Comparison of ENCODE assay signal across 8 cellular contexts in genomic region chrX:110317079-110317819, GRCh38. TPM values are rescaled to one million over a fixed set of nuclear protein-coding genes. Genes with fewer than 3 reads are reported as not detected.
DNase-seq lines count a peak whose midpoint lies in the region; ATAC-seq, FAIRE-seq and TF ChIP-seq lines count a peak whose summit lies in the region.

No MANE protein-coding gene starts in this region.

- H3K9me3 ChIP-seq in SU-DHL-6 (ENCODE audit: insufficient read depth, low read length) (no peaks in the 10 kb centered on the region), iPS-18c (ENCODE audit: control insufficient read depth, insufficient read depth, low read length) (no peaks in the 10 kb centered on the region), small intestine (ENCODE audit: control insufficient read depth, low read depth) (no peaks in the 10 kb centered on the region)

- H2AFZ ChIP-seq in SU-DHL-6 (ENCODE audit: low read depth, low read length, severe bottlenecking) = peak overlapping the region; percentile 77

- no peak for TF ChIP-seq CTCF in SU-DHL-6 (IDR thresholded peaks at IDR 0.05; ENCODE audit: insufficient read depth, low read length, poor library complexity, severe bottlenecking)

- peak overlapping the region; percentile 65 for H3K4me2 ChIP-seq in SU-DHL-6 (ENCODE audit: low read depth, low read length, poor library complexity, severe bottlenecking)

- peaks cover 7% of the 10 kb centered on the region; the same call in 1 of the 2 replicates for H4K20me1 ChIP-seq in SU-DHL-6 (ENCODE audit: low read depth, low read length)

- no peaks in the 10 kb centered on the region for H3F3A ChIP-seq in SU-DHL-6 (ENCODE audit: insufficient read depth)

- H3K27me3 ChIP-seq in SU-DHL-6 (ENCODE audit: low read length) (no peaks in the 10 kb centered on the region), small intestine (ENCODE audit: control insufficient read depth in 2 of 2, insufficient read depth in 2 of 2, low read length in 2 of 2) (no peaks in the 10 kb centered on the region)

- H3K4me3 ChIP-seq in SU-DHL-6 (ENCODE audit: insufficient read depth, low read length, poor library complexity, severe bottlenecking) = peak overlapping the region; percentile 75
- peak overlapping the region; percentile 77 for H3K4me3 ChIP-seq in iPS-18c (ENCODE audit: insufficient read depth, low read depth, low read length)
- H3K4me3 ChIP-seq in small intestine (ENCODE audit: low read depth in 1 of 2, low read length in 2 of 2) = peak overlapping the region; percentile 71 to 82

- no peak for FAIRE-seq in small intestine (lab: Jason Lieb, UNC)

- WGBS in small intestine, 3 donors = 1 to 41% (median 7%) methylated on average over 26 to 40 of the region's 40 CpGs

- peaks cover 15% of the 10 kb centered on the region for H3K79me2 ChIP-seq in SU-DHL-6 (ENCODE audit: insufficient read depth, low read length)

- peak; percentile 33 to 52 for DNase-seq in NCI-H524 (lab: John Stamatoyannopoulos, UW)
- DNase-seq in NCI-H524 treated with DMSO at 0.1 percent for 48 hours (lab: John Stamatoyannopoulos, UW) = no peak
- DNase-seq in astrocyte of the hippocampus (ENCODE audit: low read depth, low spot score) = peak; percentile 32
- DNase-seq in small intestine = peak; percentile 20
- no peak for DNase-seq in NCI-H2107 treated with DMSO at 0.1 percent for 48 hours (lab: John Stamatoyannopoulos, UW; ENCODE audit: unreplicated experiment)

- H3K4me1 ChIP-seq in small intestine (ENCODE audit: control insufficient read depth in 2 of 2, insufficient read depth in 1 of 2, low read depth in 1 of 2, low read length in 1 of 2) = no peaks in the 10 kb centered on the region

- H3K36me3 ChIP-seq in SU-DHL-6 (ENCODE audit: low read length) (no peaks in the 10 kb centered on the region), small intestine (ENCODE audit: control insufficient read depth in 2 of 2, insufficient read depth in 2 of 2, low read length in 2 of 2) (no peaks in the 10 kb centered on the region)

- H3K9ac ChIP-seq in SU-DHL-6 (ENCODE audit: low read length) = peak overlapping the region; percentile 93

- H3K27ac ChIP-seq in SU-DHL-6 (ENCODE audit: low read depth, low read length) (peak overlapping the region; percentile 65), small intestine (ENCODE audit: low read depth in 1 of 2, low read length in 1 of 2) (peak overlapping the region; percentile 16 to 93)

- peak; percentile 19 for ATAC-seq in HG03025 (IDR thresholded peaks at IDR 0.05; ENCODE audit: low FRiP score, unreplicated experiment)

- no peaks in the 10 kb centered on the region for H3K9me2 ChIP-seq in SU-DHL-6 (replicated peaks; ENCODE audit: insufficient read depth, low read length)

RNA-seq across cellular contexts. Expression of gene AMMECR1, which starts 0.6 kb away (rescaled TPM):
- polyA plus RNA-seq in small intestine = 1 to 10 TPM; 2.2 to 4.9 (median 3.4) TPM

RNA-seq across cellular contexts. Expression of gene RTL9, which starts 41.4 kb away (rescaled TPM):
- under 1 TPM in 1 of 3 donors, not detected in 2; 0.04 TPM for polyA plus RNA-seq in small intestine

Comparison
In these comparisons a context has a peak if more than half of its experiments do, and no peak if none do; other contexts are left out.
1. DNase-seq: peak in NCI-H524 (2 of 2), astrocyte of the hippocampus (single experiment) and small intestine (single experiment); none in NCI-H524 treated with DMSO at 0.1 percent for 48 hours (single experiment) and NCI-H2107 treated with DMSO at 0.1 percent for 48 hours (single experiment).
2. Peak in every context shown above with its lines, with median percentiles within 50 percentile points of each other: H3K4me3 ChIP-seq.